In the genomic region with DNA sequence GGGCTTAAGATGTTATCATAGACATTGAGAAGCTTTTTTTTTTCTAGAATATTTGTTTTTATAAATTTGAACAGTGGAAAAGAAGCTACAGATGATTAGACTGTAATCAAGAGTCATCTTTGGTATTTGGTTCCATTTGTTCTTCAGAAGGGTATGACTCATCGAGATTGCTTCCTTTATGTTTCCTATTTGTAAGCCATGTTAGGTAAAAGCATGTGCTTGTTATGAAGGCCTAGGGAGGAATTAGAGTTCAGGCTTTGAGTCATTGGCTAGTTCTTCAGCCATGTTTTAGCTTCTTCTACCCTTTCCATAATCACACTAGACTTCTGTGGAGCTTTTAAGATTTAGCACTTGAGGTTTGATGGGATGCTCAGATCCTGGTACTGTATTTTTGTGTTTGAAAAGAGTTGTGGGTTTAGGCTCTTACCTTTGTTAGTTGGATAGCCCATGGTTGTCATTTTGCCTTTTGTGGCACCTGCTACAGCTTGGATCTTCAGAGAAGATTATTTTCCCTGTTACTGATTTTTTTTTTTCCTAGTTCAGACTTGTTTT, we compare ENCODE assay signal across 12 cellular contexts. TPM values are rescaled to one million over a fixed set of nuclear protein-coding genes. Genes with fewer than 3 reads are reported as not detected.
A peak's percentile ranks its signal among the peaks of the same experiment; 100 is the strongest.
DNase-seq lines count a peak whose midpoint lies in the region; ATAC-seq and TF ChIP-seq lines count a peak whose summit lies in the region.
"Had no signal": no experiment of that assay in that cellular context is flagged by ENCODE, and none has a peak within 500 bp of the region (broad histone marks: within the 10 kb centered on the region; RNA-seq: fewer than 3 reads in every experiment).

No MANE protein-coding gene starts in this region.

- intact Hi-C loops in PC-9 (cut with micrococcal nuclease; ENCODE audit: unreplicated experiment) (no loop called here), esophagus squamous epithelium (cut with DNase I) (no loop called here)

- no peaks in the 10 kb centered on the region for H3K4me1 Mint-ChIP-seq in stimulated activated effector memory CD8-positive, alpha-beta T cell treated with anti-CD3 and anti-CD28 coated beads, Interleukin-12 subunit alpha, Interleukin-12 subunit beta, amount 100 ng/mL, for 72 hours

- peak overlapping the region; percentile 10 for H3K27ac Mint-ChIP-seq in stimulated activated effector memory CD8-positive, alpha-beta T cell treated with anti-CD3 and anti-CD28 coated beads, Interleukin-12 subunit alpha, Interleukin-12 subunit beta, amount 100 ng/mL, for 72 hours

- peak; percentile 57 for ATAC-seq in stimulated activated effector memory CD8-positive, alpha-beta T cell treated with anti-CD3 and anti-CD28 coated beads, Interleukin-12 subunit alpha, Interleukin-12 subunit beta, amount 100 ng/mL, for 72 hours
- ATAC-seq in HG02938 (IDR thresholded peaks at IDR 0.05; ENCODE audit: unreplicated experiment): no peak

- no peaks in the 10 kb centered on the region for H3K79me2 ChIP-seq in PC-9 (ENCODE audit: low read depth)

- DNase-seq in SIG-M5 treated with dmso at 0.1 percent for 504 hours (lab: John Stamatoyannopoulos, UW; ENCODE audit: unreplicated experiment) (peak; percentile 28), SIG-M5 (lab: John Stamatoyannopoulos, UW) (no peak), PC-9 (peak in 1 of 2 experiments; percentile 56), esophagus squamous epithelium (lab: John Stamatoyannopoulos, UW) (no peak), GOT3 (lab: John Stamatoyannopoulos, UW) (no peak), NCI-H2107 (lab: John Stamatoyannopoulos, UW) (no peak)
- no peak for DNase-seq in stimulated activated effector memory CD8-positive, alpha-beta T cell treated with anti-CD3 and anti-CD28 coated beads, Interleukin-12 subunit alpha, Interleukin-12 subunit beta, amount 100 ng/mL, for 72 hours (ENCODE audit: low spot score in 2 of 2)
- DNase-seq: activated CD4-positive, alpha-beta T cell treated with anti-CD3 and anti-CD28 coated beads, Interleukin-2, amount 50 U/mL, for 4 hours; NCI-H2227 treated with DMSO at 0.1 percent for 48 hours; occipital lobe had no signal

- H3K9me3 ChIP-seq in PC-9 (ENCODE audit: insufficient read depth, low read depth) (no peaks in the 10 kb centered on the region), esophagus squamous epithelium (no peaks in the 10 kb centered on the region)
- H3K9me3 ChIP-seq: BLaER1 treated with 17β-estradiol and CSF1 and Interleukin-3, amounts not matched to agents 10 nM and 100 nM had no signal

- H3K27me3 ChIP-seq in PC-9 (ENCODE audit: insufficient read depth, low read depth) (no peaks in the 10 kb centered on the region), esophagus squamous epithelium (no peaks in the 10 kb centered on the region)
- H3K27me3 ChIP-seq: BLaER1 treated with 17β-estradiol and CSF1 and Interleukin-3, amounts not matched to agents 10 nM and 100 nM had no signal

- TF ChIP-seq CTCF in PC-9 (conservative IDR thresholded peaks at IDR 0.05): no peak
- no peak for TF ChIP-seq CTCF in esophagus squamous epithelium (IDR thresholded peaks at IDR 0.05)

- no TSS peak for BruUV-seq in PC-9 (replicated peaks; lab: Mats Ljungman, UMichigan)

- CTCF ChIA-PET in PC-9 (lab: Charles Lee): interaction anchor here (0.6 to 0.8 kb wide), 2 partner anchors 90 to 1008 kb away, joined by 3 to 4 read pairs; no protein-coding TSS in a partner anchor

- no peaks in the 10 kb centered on the region for H3K9me3 Mint-ChIP-seq in stimulated activated effector memory CD8-positive, alpha-beta T cell treated with anti-CD3 and anti-CD28 coated beads, Interleukin-12 subunit alpha, Interleukin-12 subunit beta, amount 100 ng/mL, for 72 hours

- POLR2A ChIA-PET in PC-9 (lab: Charles Lee; ENCODE audit: unreplicated experiment): no interaction called here

- peaks cover 30% of the 10 kb centered on the region; the same call in 1 of the 2 replicates for H3K36me3 ChIP-seq in PC-9 (ENCODE audit: low read depth)
- H3K36me3 ChIP-seq in esophagus squamous epithelium: peaks cover 4 to 61% (median 5%) of the 10 kb centered on the region in 3 donors

- H2AFZ ChIP-seq in PC-9: no peak overlapping the region

- peak overlapping the region; percentile 48 for H3K27ac ChIP-seq in PC-9
- H3K27ac ChIP-seq in esophagus squamous epithelium: peak overlapping the region; percentile 44 to 73 (median 54)

- no peak overlapping the region for H3K4me2 ChIP-seq in PC-9

- no peak overlapping the region for H3K4me3 ChIP-seq in PC-9
- H3K4me3 ChIP-seq in esophagus squamous epithelium: no peak overlapping the region
- H3K4me3 ChIP-seq: BLaER1 treated with 17β-estradiol and CSF1 and Interleukin-3, amounts not matched to agents 10 nM and 100 nM had no signal

- peaks cover 18% of the 10 kb centered on the region for H3F3A ChIP-seq in PC-9 (ENCODE audit: insufficient read depth, low read depth)

- peaks cover 89% of the 10 kb centered on the region for H3K36me3 Mint-ChIP-seq in stimulated activated effector memory CD8-positive, alpha-beta T cell treated with anti-CD3 and anti-CD28 coated beads, Interleukin-12 subunit alpha, Interleukin-12 subunit beta, amount 100 ng/mL, for 72 hours

- H3K4me3 Mint-ChIP-seq in stimulated activated effector memory CD8-positive, alpha-beta T cell treated with anti-CD3 and anti-CD28 coated beads, Interleukin-12 subunit alpha, Interleukin-12 subunit beta, amount 100 ng/mL, for 72 hours: no peak overlapping the region

- no peaks in the 10 kb centered on the region for H3K9me2 ChIP-seq in PC-9 (ENCODE audit: insufficient read depth)

- H3K4me1 ChIP-seq in PC-9 (replicated peaks; ENCODE audit: insufficient read depth) (peaks cover 8% of the 10 kb centered on the region; the same call in 1 of the 2 replicates), esophagus squamous epithelium (peaks cover 0 to 28% (median 14%) of the 10 kb centered on the region in 3 donors)

- 19 to 41% methylated on average over 1 of the region's 1 CpG for WGBS in esophagus squamous epithelium, 2 donors

- no peak for TF ChIP-seq POLR2A in esophagus squamous epithelium (IDR thresholded peaks at IDR 0.05)

- H4K20me1 ChIP-seq in PC-9 (ENCODE audit: insufficient read depth): no peaks in the 10 kb centered on the region
- H4K20me1 ChIP-seq: BLaER1 treated with 17β-estradiol and CSF1 and Interleukin-3, amounts not matched to agents 10 nM and 100 nM had no signal

RNA-seq across cellular contexts. Expression of a gene that starts 44.3 kb away (rescaled TPM):
- 41.2 and 44.1 TPM in 2 replicates for total RNA-seq in PC-9 (2021)
- total RNA-seq in esophagus squamous epithelium: 10 to 100 TPM in 3 of 4 donors, 1 to 10 TPM in 1; 5.1 to 13.8 (median 11.9) TPM
